ENCODE assay signal across 1 cellular context in genomic region chr13:41458939-41459753, GRCh38.
A peak's percentile ranks its signal among the peaks of the same experiment; 100 is the strongest.
TF ChIP-seq lines count a peak whose summit lies in the region.

No MANE protein-coding gene starts in this region.

TF ChIP-seq in K562, 482 proteins besides CTCF, POLR2A, EP300 and RAD21 (continued from another document):
- TF ChIP-seq, protein P1, sequence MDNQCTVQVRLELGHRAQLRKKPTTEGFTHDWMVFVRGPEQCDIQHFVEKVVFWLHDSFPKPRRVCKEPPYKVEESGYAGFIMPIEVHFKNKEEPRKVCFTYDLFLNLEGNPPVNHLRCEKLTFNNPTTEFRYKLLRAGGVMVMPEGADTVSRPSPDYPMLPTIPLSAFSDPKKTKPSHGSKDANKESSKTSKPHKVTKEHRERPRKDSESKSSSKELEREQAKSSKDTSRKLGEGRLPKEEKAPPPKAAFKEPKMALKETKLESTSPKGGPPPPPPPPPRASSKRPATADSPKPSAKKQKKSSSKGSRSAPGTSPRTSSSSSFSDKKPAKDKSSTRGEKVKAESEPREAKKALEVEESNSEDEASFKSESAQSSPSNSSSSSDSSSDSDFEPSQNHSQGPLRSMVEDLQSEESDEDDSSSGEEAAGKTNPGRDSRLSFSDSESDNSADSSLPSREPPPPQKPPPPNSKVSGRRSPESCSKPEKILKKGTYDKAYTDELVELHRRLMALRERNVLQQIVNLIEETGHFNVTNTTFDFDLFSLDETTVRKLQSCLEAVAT (IDR thresholded peaks at IDR 0.05) = no peak
- TF ChIP-seq E2F3 (CRISPR knock-in tag; IDR thresholded peaks at IDR 0.05) (no peak), BCLAF1 (IDR thresholded peaks at IDR 0.05; ENCODE audit: borderline replicate concordance in 1 of 2, control insufficient read depth in 1 of 2, low read depth in 2 of 2, low read length in 1 of 2) (no peak), SMARCA5 (IDR thresholded peaks at IDR 0.05) (0 out of 2 replicates have a peak, but pooled peaks have one; percentile 19), TEAD2 (tag; IDR thresholded peaks at IDR 0.05) (no peak), ILK (tag; IDR thresholded peaks at IDR 0.05; ENCODE audit: borderline replicate concordance, low read depth) (no peak), SMARCC2 (IDR thresholded peaks at IDR 0.05; ENCODE audit: low read depth) (0 out of 2 replicates have a peak, but pooled peaks have one; percentile 18), ZNF384 (IDR thresholded peaks at IDR 0.05; ENCODE audit: low read depth, low read length) (no peak), MTA3 (IDR thresholded peaks at IDR 0.05; ENCODE audit: borderline replicate concordance) (0 out of 2 replicates have a peak, but pooled peaks have one; percentile 29), MCM5 (IDR thresholded peaks at IDR 0.05; ENCODE audit: low read depth) (no peak), HNRNPUL1 (IDR thresholded peaks at IDR 0.05; ENCODE audit: low read length) (no peak), RUNX1 (IDR thresholded peaks at IDR 0.05; ENCODE audit: low read depth) (no peak), WHSC1 (IDR thresholded peaks at IDR 0.05; ENCODE audit: low read length) (no peak), SMC3 (conservative IDR thresholded peaks at IDR 0.05; ENCODE audit: insufficient read depth, low read depth, low read length) (0 out of 2 replicates have a peak, but pooled peaks have one; percentile 19), SP2 (IDR thresholded peaks at IDR 0.05; ENCODE audit: extremely low read depth, low read depth, low read length, poor library complexity, severe bottlenecking) (no peak), YY1 (IDR thresholded peaks at IDR 0.05; ENCODE audit: borderline replicate concordance in 1 of 3, control insufficient read depth in 1 of 3, extremely low read depth in 1 of 3, insufficient read depth in 3 of 3, insufficient read length in 1 of 3, insufficient replicate concordance in 2 of 3, low read depth in 1 of 3, low read length in 2 of 3) (peak in 1 of 3 experiments; percentile 11), ZKSCAN8 (CRISPR knock-in tag; IDR thresholded peaks at IDR 0.05) (no peak), CBX5 (IDR thresholded peaks at IDR 0.05; ENCODE audit: borderline replicate concordance, low read depth) (no peak), HCFC1 (IDR thresholded peaks at IDR 0.05; ENCODE audit: low read depth, low read length) (no peak), CREM (IDR thresholded peaks at IDR 0.05; ENCODE audit: low read depth) (0 out of 2 replicates have a peak, but pooled peaks have one; percentile 6), ZBTB5 (IDR thresholded peaks at IDR 0.05) (no peak), SMAD2 (IDR thresholded peaks at IDR 0.05; ENCODE audit: low read depth, low read length) (no peak)
- TF ChIP-seq, protein P2, sequence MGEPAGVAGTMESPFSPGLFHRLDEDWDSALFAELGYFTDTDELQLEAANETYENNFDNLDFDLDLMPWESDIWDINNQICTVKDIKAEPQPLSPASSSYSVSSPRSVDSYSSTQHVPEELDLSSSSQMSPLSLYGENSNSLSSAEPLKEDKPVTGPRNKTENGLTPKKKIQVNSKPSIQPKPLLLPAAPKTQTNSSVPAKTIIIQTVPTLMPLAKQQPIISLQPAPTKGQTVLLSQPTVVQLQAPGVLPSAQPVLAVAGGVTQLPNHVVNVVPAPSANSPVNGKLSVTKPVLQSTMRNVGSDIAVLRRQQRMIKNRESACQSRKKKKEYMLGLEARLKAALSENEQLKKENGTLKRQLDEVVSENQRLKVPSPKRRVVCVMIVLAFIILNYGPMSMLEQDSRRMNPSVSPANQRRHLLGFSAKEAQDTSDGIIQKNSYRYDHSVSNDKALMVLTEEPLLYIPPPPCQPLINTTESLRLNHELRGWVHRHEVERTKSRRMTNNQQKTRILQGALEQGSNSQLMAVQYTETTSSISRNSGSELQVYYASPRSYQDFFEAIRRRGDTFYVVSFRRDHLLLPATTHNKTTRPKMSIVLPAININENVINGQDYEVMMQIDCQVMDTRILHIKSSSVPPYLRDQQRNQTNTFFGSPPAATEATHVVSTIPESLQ (CRISPR knock-in tag; IDR thresholded peaks at IDR 0.05) = no peak
